21 cellular contexts compared by ENCODE assay signal in the genomic region with DNA sequence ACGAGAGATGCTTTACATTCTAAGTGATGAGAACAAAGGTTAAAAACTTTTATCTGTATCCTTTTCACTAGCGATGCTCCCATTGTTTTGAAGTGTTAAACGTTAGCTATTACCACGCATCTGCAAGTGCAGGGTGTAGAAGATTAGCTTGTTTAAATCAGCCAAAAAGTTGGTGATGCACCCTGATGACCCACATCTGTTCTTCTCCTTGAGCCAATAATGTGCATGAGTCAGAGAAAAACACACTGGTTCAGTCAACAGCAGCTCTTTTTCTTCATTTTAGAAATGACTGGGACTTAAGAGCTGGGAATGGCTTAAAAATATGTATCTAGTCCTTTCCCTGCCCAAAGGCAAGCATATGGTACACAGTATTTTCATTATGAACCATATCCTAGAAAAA.
A peak's percentile ranks its signal among the peaks of the same experiment; 100 is the strongest.
DNase-seq lines count a peak whose midpoint lies in the region; ATAC-seq and TF ChIP-seq lines count a peak whose summit lies in the region.
"Had no signal": no experiment of that assay in that cellular context is flagged by ENCODE, and none has a peak within 500 bp of the region (broad histone marks: within the 10 kb centered on the region; RNA-seq: fewer than 3 reads in every experiment).

No MANE protein-coding gene starts in this region.

- H3K27me3 Mint-ChIP-seq in activated naive CD4-positive, alpha-beta T cell treated with anti-CD3 and anti-CD28 coated beads for 36 hours (ENCODE audit: low read depth), result no peaks in the 10 kb centered on the region
- no peaks in the 10 kb centered on the region for H3K27me3 Mint-ChIP-seq in T-cell

- peaks cover 6% of the 10 kb centered on the region for H3K9me3 Mint-ChIP-seq in activated naive CD4-positive, alpha-beta T cell treated with anti-CD3 and anti-CD28 coated beads for 36 hours
- H3K9me3 Mint-ChIP-seq in T-cell, result no peaks in the 10 kb centered on the region

- DNase-seq in GM04504 (ENCODE audit: low read depth), result peak; percentile 23
- DNase-seq in amniotic epithelial cell (ENCODE audit: low read depth), result peak; percentile 10
- DNase-seq in heart left ventricle, result no peak
- DNase-seq in stromal cell of bone marrow (ENCODE audit: low read depth), result peak; percentile 43
- DNase-seq in cerebellar cortex (ENCODE audit: low spot score), result no peak
- DNase-seq in activated naive CD4-positive, alpha-beta T cell treated with anti-CD3 and anti-CD28 coated beads for 36 hours, result no peak
- no peak for DNase-seq in NCI-H1092 treated with DMSO at 0.1 percent for 48 hours (lab: John Stamatoyannopoulos, UW)
- DNase-seq in T-cell, result no peak
- DNase-seq: dermis blood vessel endothelial cell, DMS79 treated with DMSO at 0.1 percent for 48 hours, hypothalamus, NCI-H1417, NCI-H2227 treated with DMSO at 0.1 percent for 48 hours, T-helper 2 cell had no signal

- H3K4me1 Mint-ChIP-seq in activated naive CD4-positive, alpha-beta T cell treated with anti-CD3 and anti-CD28 coated beads for 36 hours (ENCODE audit: low read depth), result no peaks in the 10 kb centered on the region
- H3K4me1 Mint-ChIP-seq in T-cell, result no peaks in the 10 kb centered on the region
- H3K4me1 Mint-ChIP-seq: CD14-positive monocyte had no signal

- no peaks in the 10 kb centered on the region for H3K36me3 ChIP-seq in heart left ventricle
- H3K36me3 ChIP-seq: tibial nerve had no signal

- intact Hi-C loops in heart left ventricle (cut with DNase I), result no loop called here
- intact Hi-C loops in activated naive CD4-positive, alpha-beta T cell treated with anti-CD3 and anti-CD28 coated beads for 36 hours (cut with micrococcal nuclease), result no loop called here

- no peak overlapping the region for H3K4me3 Mint-ChIP-seq in activated naive CD4-positive, alpha-beta T cell treated with anti-CD3 and anti-CD28 coated beads for 36 hours
- no peak overlapping the region for H3K4me3 Mint-ChIP-seq in T-cell
- H3K4me3 Mint-ChIP-seq: CD14-positive monocyte, WTC11 had no signal

- no peak for TF ChIP-seq CTCF in heart left ventricle (IDR thresholded peaks at IDR 0.05)

- TF ChIP-seq POLR2A in heart left ventricle (IDR thresholded peaks at IDR 0.05), result no peak

- POLR2A ChIA-PET in T-cell (lab: Charles Lee), result no interaction called here

- no peak overlapping the region for H3K27ac Mint-ChIP-seq in activated naive CD4-positive, alpha-beta T cell treated with anti-CD3 and anti-CD28 coated beads for 36 hours
- no peak overlapping the region for H3K27ac Mint-ChIP-seq in T-cell
- H3K27ac Mint-ChIP-seq: activated T-helper 2 cell treated with anti-CD3 and anti-CD28 coated beads, Interferon-gamma antibody, Interleukin-2, Interleukin-4, amounts not matched to agents 10 μg/mL and 5 μg/mL and 100 μg/mL, durations not matched to agents 14 hours and 24 hours and 36 hours; CD14-positive monocyte; WTC11 had no signal

- H3K4me3 ChIP-seq in heart left ventricle, result no peak overlapping the region
- H3K4me3 ChIP-seq: skin epidermis, tibial nerve had no signal

- H3K4me1 ChIP-seq in heart left ventricle, result peaks cover 0 to 5% (median 0%) of the 10 kb centered on the region in 12 donors

- H3K36me3 Mint-ChIP-seq in activated naive CD4-positive, alpha-beta T cell treated with anti-CD3 and anti-CD28 coated beads for 36 hours (ENCODE audit: low read depth), result no peaks in the 10 kb centered on the region
- no peaks in the 10 kb centered on the region for H3K36me3 Mint-ChIP-seq in T-cell
- H3K36me3 Mint-ChIP-seq: CD14-positive monocyte, WTC11 had no signal

- WGBS in heart left ventricle, 4 donors, result 55 to 75% (median 74%) methylated on average over 4 of the region's 4 CpGs

- CTCF ChIA-PET in activated naive CD4-positive, alpha-beta T cell treated with anti-CD3 and anti-CD28 coated beads for 36 hours (lab: Charles Lee), result no interaction called here
- CTCF ChIA-PET in T-cell (lab: Charles Lee), result no interaction called here

- H3K27me3 ChIP-seq in heart left ventricle, result no peaks in the 10 kb centered on the region
- H3K27me3 ChIP-seq: tibial nerve had no signal

- H3K27ac ChIP-seq in heart left ventricle, result peak overlapping the region in 7 of 12 donors; percentile 23 to 54 (median 35)
- H3K27ac ChIP-seq: epithelial cell of prostate, KMS-11 had no signal

- ATAC-seq in heart left ventricle, result peak; percentile 64 to 90 (median 70)
- ATAC-seq in T-cell (replicated peaks in 1 of 4), result no peak
- ATAC-seq: WTC11 had no signal

- no peaks in the 10 kb centered on the region for H3K9me3 ChIP-seq in heart left ventricle
- H3K9me3 ChIP-seq: tibial nerve had no signal

Comparison
In these comparisons a context has a peak if more than half of its experiments do, and no peak if none do; other contexts are left out.
1. DNase-seq: peak in GM04504 (single experiment), amniotic epithelial cell (single experiment) and stromal cell of bone marrow (single experiment); none in heart left ventricle (0 of 5), cerebellar cortex (single experiment), activated naive CD4-positive, alpha-beta T cell treated with anti-CD3 and anti-CD28 coated beads for 36 hours (single experiment), NCI-H1092 treated with DMSO at 0.1 percent for 48 hours (single experiment) and T-cell (0 of 34).
2. ATAC-seq: peak in heart left ventricle (4 of 4); none in T-cell (0 of 4).